8 cellular contexts compared by ENCODE assay signal in genomic region chr5:39424751-39425524, GRCh38. TPM values are rescaled to one million over a fixed set of nuclear protein-coding genes. Genes with fewer than 3 reads are reported as not detected.
A peak's percentile ranks its signal among the peaks of the same experiment; 100 is the strongest.
DNase-seq lines count a peak whose midpoint lies in the region; ATAC-seq, FAIRE-seq and TF ChIP-seq lines count a peak whose summit lies in the region.

TSS of gene DAB2 (minus strand) at chr5:39424980. CDS start at chr5:39394320, 30,660 bp downstream.

- H3K9me3 ChIP-seq in Peyer's patch = no peaks in the 10 kb centered on the region

- H3K4me3 Mint-ChIP-seq in naive thymus-derived CD8-positive, alpha-beta T cell = peak within 1 kb of the TSS; percentile 80 to 91 (median 86)
- peak within 1 kb of the TSS; percentile 86 to 88 for H3K4me3 Mint-ChIP-seq in stimulated activated naive CD8-positive, alpha-beta T cell treated with anti-CD3 and anti-CD28 coated beads, Interleukin-15, amount 100 ng/mL, for 72 hours

- POLR2A ChIA-PET in naive thymus-derived CD8-positive, alpha-beta T cell (lab: Charles Lee) = interaction anchor here (0.6 kb wide), 2 partner anchors 68 to 152 kb away, joined by 3 to 6 read pairs; no protein-coding TSS in a partner anchor

- ATAC-seq in naive thymus-derived CD8-positive, alpha-beta T cell = peak; percentile 79 to 88
- peak; percentile 89 for ATAC-seq in stimulated activated naive CD8-positive, alpha-beta T cell treated with anti-CD3 and anti-CD28 coated beads, Interleukin-15, amount 100 ng/mL, for 72 hours
- no peak for ATAC-seq in GM18867 (IDR thresholded peaks at IDR 0.05; ENCODE audit: unreplicated experiment)

- H3K9me3 Mint-ChIP-seq in naive thymus-derived CD8-positive, alpha-beta T cell = peaks cover 0 to 2% (median 0%) of the 10 kb centered on the region in 9 donors
- no peaks in the 10 kb centered on the region for H3K9me3 Mint-ChIP-seq in stimulated activated naive CD8-positive, alpha-beta T cell treated with anti-CD3 and anti-CD28 coated beads, Interleukin-15, amount 100 ng/mL, for 72 hours

- DNase-seq in AG20443 (ENCODE audit: low spot score) (peak; percentile 91), H54 (ENCODE audit: insufficient read length, low spot score) (peak; percentile 82), Peyer's patch (peak; percentile 39 to 79 (median 71)), fibroblast of the conjunctiva (ENCODE audit: low read depth) (peak; percentile 98)
- peak; percentile 26 for DNase-seq in activated naive CD4-positive, alpha-beta T cell treated with Interleukin-2 at 50 U/mL for 16 hours
- peak in 9 of 10 donors; percentile 12 to 42 (median 28) for DNase-seq in naive thymus-derived CD8-positive, alpha-beta T cell
- peak; percentile 49 to 55 for DNase-seq in stimulated activated naive CD8-positive, alpha-beta T cell treated with anti-CD3 and anti-CD28 coated beads, Interleukin-15, amount 100 ng/mL, for 72 hours

- no peaks in the 10 kb centered on the region for H3K36me3 ChIP-seq in Peyer's patch

- H3K4me1 ChIP-seq in Peyer's patch = peaks cover 0 to 4% (median 0%) of the 10 kb centered on the region in 4 donors

- H3K27me3 Mint-ChIP-seq in naive thymus-derived CD8-positive, alpha-beta T cell = peaks cover 17 to 59% (median 27%) of the 10 kb centered on the region in 5 donors
- H3K27me3 Mint-ChIP-seq in stimulated activated naive CD8-positive, alpha-beta T cell treated with anti-CD3 and anti-CD28 coated beads, Interleukin-15, amount 100 ng/mL, for 72 hours = peaks cover 57% of the 10 kb centered on the region

- TF ChIP-seq POLR2A in H54 (IDR thresholded peaks at IDR 0.05; ENCODE audit: low read depth, low read length) (peak; percentile 75), Peyer's patch (IDR thresholded peaks at IDR 0.05) (peak; percentile 13 to 28)

- no peaks in the 10 kb centered on the region for H3K36me3 Mint-ChIP-seq in naive thymus-derived CD8-positive, alpha-beta T cell

- H3K4me1 Mint-ChIP-seq in naive thymus-derived CD8-positive, alpha-beta T cell = peaks cover 0 to 18% (median 10%) of the 10 kb centered on the region in 4 donors
- peaks cover 7% of the 10 kb centered on the region for H3K4me1 Mint-ChIP-seq in stimulated activated naive CD8-positive, alpha-beta T cell treated with anti-CD3 and anti-CD28 coated beads, Interleukin-15, amount 100 ng/mL, for 72 hours

- H3K27me3 ChIP-seq in Peyer's patch = no peaks in the 10 kb centered on the region

- peak within 1 kb of the TSS; percentile 31 to 60 (median 52) for H3K4me3 ChIP-seq in Peyer's patch

- H3K27ac ChIP-seq in Peyer's patch = peak within 1 kb of the TSS; percentile 56 to 81 (median 71)

- peak within 1 kb of the TSS in 2 of 10 donors; percentile 40 to 63 for H3K27ac Mint-ChIP-seq in naive thymus-derived CD8-positive, alpha-beta T cell
- peak within 1 kb of the TSS in 1 of 2 donors; percentile 87 for H3K27ac Mint-ChIP-seq in stimulated activated naive CD8-positive, alpha-beta T cell treated with anti-CD3 and anti-CD28 coated beads, Interleukin-15, amount 100 ng/mL, for 72 hours

- peak; percentile 97 for FAIRE-seq in H54 (lab: Jason Lieb, UNC)

- TF ChIP-seq CTCF in Peyer's patch (IDR thresholded peaks at IDR 0.05) = peak in 5 of 6 experiments; percentile 7 to 41 (median 33)

RNA-seq across cellular contexts. Expression of gene DAB2, which starts in this region (rescaled TPM):
- total RNA-seq in Peyer's patch = 10 to 100 TPM; 39.6 to 71.3 (median 62.1) TPM
- 1 to 10 TPM; 2.2 to 2.6 TPM for total RNA-seq in naive thymus-derived CD8-positive, alpha-beta T cell
- polyA plus RNA-seq in naive thymus-derived CD8-positive, alpha-beta T cell = under 1 TPM in 2 of 3 donors, not detected in 1; 0.07 to 0.26 TPM

Comparison
In these comparisons a context has a peak if more than half of its experiments do, and no peak if none do; other contexts are left out.
1. RNA of gene DAB2 (total RNA-seq): 39.6 to 71.3 TPM in Peyer's patch; 2.2 to 2.6 TPM in naive thymus-derived CD8-positive, alpha-beta T cell; every median in the first group is over 10 times any median in the second.
2. DNase-seq: peak in every context shown above with its lines; median percentile 98 in fibroblast of the conjunctiva; 91 in AG20443; 82 in H54; 71 in Peyer's patch; 52 in stimulated activated naive CD8-positive, alpha-beta T cell treated with anti-CD3 and anti-CD28 coated beads, Interleukin-15, amount 100 ng/mL, for 72 hours; 28 in naive thymus-derived CD8-positive, alpha-beta T cell; 26 in activated naive CD4-positive, alpha-beta T cell treated with Interleukin-2 at 50 U/mL for 16 hours.